15 cellular contexts compared by ENCODE assay signal in genomic region chr12:6327591-6328041, GRCh38. TPM values are rescaled to one million over a fixed set of nuclear protein-coding genes. Genes with fewer than 3 reads are reported as not detected.
DNase-seq lines count a peak whose midpoint lies in the region; ATAC-seq, FAIRE-seq and TF ChIP-seq lines count a peak whose summit lies in the region.
"Had no signal": no experiment of that assay in that cellular context is flagged by ENCODE, and none has a peak within 500 bp of the region (broad histone marks: within the 10 kb centered on the region; RNA-seq: fewer than 3 reads in every experiment).

No MANE protein-coding gene starts in this region.

- no peaks in the 10 kb centered on the region for H3K9me3 Mint-ChIP-seq in natural killer cell treated with Interleukin-12 subunit alpha and Interleukin-12 subunit beta and Interleukin-15 and Interleukin-18, amount 100 ng/mL, for 72 hours

- H3K9me3 ChIP-seq in K562 (replicated peaks; ENCODE audit: control insufficient read depth, insufficient read depth, low read depth, low read length) (no peaks in the 10 kb centered on the region), right lobe of liver (no peaks in the 10 kb centered on the region), skeletal muscle satellite cell (replicated peaks; ENCODE audit: low read length) (no peaks in the 10 kb centered on the region)
- H3K9me3 ChIP-seq: SJSA1 had no signal

- H3K27ac Mint-ChIP-seq in natural killer cell treated with Interleukin-12 subunit alpha and Interleukin-12 subunit beta and Interleukin-15 and Interleukin-18, amount 100 ng/mL, for 72 hours = no peak overlapping the region

- H3K36me3 Mint-ChIP-seq in natural killer cell treated with Interleukin-12 subunit alpha and Interleukin-12 subunit beta and Interleukin-15 and Interleukin-18, amount 100 ng/mL, for 72 hours = peaks cover 14% of the 10 kb centered on the region

- H3K27ac ChIP-seq in ACC112 (ENCODE audit: low read depth, low read length) (peak overlapping the region; percentile 39; the same call in 1 of the 2 replicates), K562 (ENCODE audit: extremely low read depth, low read depth, low read length) (no peak overlapping the region), right lobe of liver (no peak overlapping the region)
- H3K27ac ChIP-seq: SJSA1 had no signal

- H3K27me3 ChIP-seq in ACC112 (ENCODE audit: insufficient read depth, low read length) (no peaks in the 10 kb centered on the region), K562 (ENCODE audit: control insufficient read depth in 2 of 2, insufficient read depth in 2 of 2, low read length in 2 of 2) (no peaks in the 10 kb centered on the region), right lobe of liver (no peaks in the 10 kb centered on the region), skeletal muscle satellite cell (ENCODE audit: control insufficient read depth, insufficient read depth, low read length) (no peaks in the 10 kb centered on the region)
- H3K27me3 ChIP-seq: SJSA1 had no signal

- H3K4me3 ChIP-seq in ACC112 (ENCODE audit: low read depth, low read length) (no peak overlapping the region), K562 (no peak overlapping the region), right lobe of liver (no peak overlapping the region), skeletal muscle satellite cell (ENCODE audit: low read length) (no peak overlapping the region)
- H3K4me3 ChIP-seq: SJSA1 had no signal

- H2AFZ ChIP-seq in ACC112 (ENCODE audit: low read length, unreplicated experiment) (no peak overlapping the region), K562 (ENCODE audit: low read depth, low read length) (no peak overlapping the region)

- no peak for FAIRE-seq in K562 (lab: Jason Lieb, UNC)
- FAIRE-seq: D721Med had no signal

- 0 out of 2 replicates have a peak, but pooled peaks have one; percentile 4 for TF ChIP-seq POLR2A in K562 (conservative IDR thresholded peaks at IDR 0.05)
- peak; percentile 15 for TF ChIP-seq POLR2A in right lobe of liver (IDR thresholded peaks at IDR 0.05)

- CTCF ChIA-PET in K562 (lab: Yijun Ruan, JAX; ENCODE audit: low intra/inter-chr PET ratio) = interaction anchor here (1.9 kb wide), 1 partner anchor 138 kb away, joined by 9 read pairs; no protein-coding TSS in a partner anchor

- intact Hi-C loops in K562 (cut with micrococcal nuclease) (loop anchor here (5.0 to 10.0 kb wide), 2 partner anchors 95 to 207 kb away; partner anchors contain the start of gene GAPDH), right lobe of liver (cut with DNase I) (loop anchor here in 1 of 2 donors (10.0 kb wide), 1 partner anchor 127 kb away; the partner anchor contains the start of gene TAPBPL)

- H3K79me2 ChIP-seq in ACC112 (ENCODE audit: control insufficient read depth, insufficient read depth, low read length, unreplicated experiment) (peaks cover 25% of the 10 kb centered on the region), K562 (ENCODE audit: control insufficient read depth, insufficient read depth, low read length) (no peaks in the 10 kb centered on the region)

- peak; percentile 10 for ATAC-seq in K562
- no peak for ATAC-seq in right lobe of liver
- no peak for ATAC-seq in HG03521 (IDR thresholded peaks at IDR 0.05; ENCODE audit: unreplicated experiment)
- no peak for ATAC-seq in HG03025 (IDR thresholded peaks at IDR 0.05; ENCODE audit: low FRiP score, unreplicated experiment)
- ATAC-seq in natural killer cell treated with Interleukin-12 subunit alpha and Interleukin-12 subunit beta and Interleukin-15 and Interleukin-18, amount 100 ng/mL, for 72 hours = no peak

- no TSS peak for BruUV-seq in K562 (replicated peaks; lab: Mats Ljungman, UMichigan)

- no peak for DNase-seq in K562 (ENCODE audit: extremely low read depth in 1 of 4, low spot score in 3 of 4)
- peak in 1 of 3 donors; percentile 49 for DNase-seq in right lobe of liver
- no peak for DNase-seq in AML-193 (lab: John Stamatoyannopoulos, UW)
- no peak for DNase-seq in natural killer cell treated with Interleukin-12 subunit alpha and Interleukin-12 subunit beta and Interleukin-15 and Interleukin-18, amount 100 ng/mL, for 72 hours (ENCODE audit: low spot score)
- DNase-seq: activated CD4-positive, alpha-beta T cell treated with anti-CD3 and anti-CD28 coated beads, Interleukin-2, amount 50 U/mL, for 48 hours; NCI-H1436 treated with DMSO at 0.1 percent for 48 hours; NCI-H446; substantia nigra had no signal

- peaks cover 46 to 48% of the 10 kb centered on the region in 2 donors for H3K4me1 Mint-ChIP-seq in natural killer cell treated with Interleukin-12 subunit alpha and Interleukin-12 subunit beta and Interleukin-15 and Interleukin-18, amount 100 ng/mL, for 72 hours (ENCODE audit: low read depth in 2 of 2)

- peaks cover 40% of the 10 kb centered on the region for H3K36me3 ChIP-seq in ACC112 (ENCODE audit: insufficient read depth, low read length)
- H3K36me3 ChIP-seq in K562 (ENCODE audit: control insufficient read depth, insufficient read depth, low read length) = peaks cover 38% of the 10 kb centered on the region; the same call in 2 of the 3 replicates
- peaks cover 0 to 56% (median 42%) of the 10 kb centered on the region in 4 donors for H3K36me3 ChIP-seq in right lobe of liver
- H3K36me3 ChIP-seq in skeletal muscle satellite cell (ENCODE audit: insufficient read depth, low read length) = peaks cover 72% of the 10 kb centered on the region

- H3K4me1 ChIP-seq in ACC112 (ENCODE audit: control insufficient read depth, insufficient read depth, low read length, unreplicated experiment) (peaks cover 68% of the 10 kb centered on the region), K562 (replicated peaks in 1 of 2; ENCODE audit: control insufficient read depth in 2 of 2, insufficient read depth in 2 of 2, low read length in 2 of 2) (peaks cover 16 to 19% of the 10 kb centered on the region in 2 experiments; a peak in 4 of 5 replicates), right lobe of liver (peaks cover 3 to 46% (median 23%) of the 10 kb centered on the region in 4 donors), skeletal muscle satellite cell (ENCODE audit: control insufficient read depth, insufficient read depth, low read length) (peaks cover 53% of the 10 kb centered on the region)

- no peak for TF ChIP-seq RAD21 in K562 (CRISPR knock-in tag; conservative IDR thresholded peaks at IDR 0.05 in 1 of 2, IDR thresholded peaks at IDR 0.05 in 1 of 2)

- no peaks in the 10 kb centered on the region for H3K27me3 Mint-ChIP-seq in natural killer cell treated with Interleukin-12 subunit alpha and Interleukin-12 subunit beta and Interleukin-15 and Interleukin-18, amount 100 ng/mL, for 72 hours

- no peaks in the 10 kb centered on the region for H4K20me1 ChIP-seq in K562 (replicated peaks; ENCODE audit: control insufficient read depth, insufficient read depth, low read length)

- no peak overlapping the region for H3K4me3 Mint-ChIP-seq in natural killer cell treated with Interleukin-12 subunit alpha and Interleukin-12 subunit beta and Interleukin-15 and Interleukin-18, amount 100 ng/mL, for 72 hours

- 89% methylated on average over 14 of the region's 16 CpGs for WGBS in K562 (ENCODE audit: insufficient coverage, low coverage, missing lambda C conversion rate)
- WGBS in right lobe of liver (ENCODE audit: insufficient coverage, low coverage, low lambda C conversion rate, missing lambda C conversion rate) = 52% methylated on average over 6 of the region's 16 CpGs

- no peaks in the 10 kb centered on the region for H3K9me1 ChIP-seq in K562 (ENCODE audit: control insufficient read depth, insufficient read depth, low read length)

- no peak for TF ChIP-seq EP300 in K562 (IDR thresholded peaks at IDR 0.05; ENCODE audit: low read length)

- H3K4me2 ChIP-seq in K562 (ENCODE audit: insufficient read depth, low read length) (no peak overlapping the region), skeletal muscle satellite cell (ENCODE audit: low read length) (no peak overlapping the region)

- in situ Hi-C loops in K562 (cut with MboI) = no loop called here

- H3K9ac ChIP-seq in K562 (ENCODE audit: insufficient read depth in 1 of 2, low read depth in 2 of 2, low read length in 2 of 2) = no peak overlapping the region
- peak overlapping the region; percentile 1 for H3K9ac ChIP-seq in skeletal muscle satellite cell (ENCODE audit: low read depth, low read length)

- TF ChIP-seq CTCF in K562 (IDR thresholded peaks at IDR 0.05 in 2 of 3, conservative IDR thresholded peaks at IDR 0.05 in 1 of 3; ENCODE audit: insufficient read depth in 2 of 3, low read depth in 1 of 3, low read length in 3 of 3) (no peak), right lobe of liver (IDR thresholded peaks at IDR 0.05) (no peak)

- POLR2A ChIA-PET in K562 (lab: Yijun Ruan, JAX) = interaction anchor here (0.9 to 3.3 kb wide), 3 partner anchors 10 to 46 kb away, joined by 3 to 38 read pairs (median 3); no protein-coding TSS in a partner anchor

RNA-seq across cellular contexts. Expression of gene TNFRSF1A, which starts 14.3 kb away (rescaled TPM):
- total RNA-seq in K562 (2011; cell fraction: chromatin; rRNA removed; ENCODE audit: low replicate concordance) = 73.3 and 150 TPM in 2 replicates
- total RNA-seq in K562 (2011; cell fraction: nucleolus; rRNA removed) = 101 and 137 TPM in 2 replicates
- total RNA-seq in K562 (2011; cell fraction: nucleoplasm; rRNA removed) = 118 and 145 TPM in 2 replicates
- 34.6 and 43.5 TPM in 2 replicates for total RNA-seq in K562 (2014; rRNA removed)
- total RNA-seq in K562 (2014; rRNA removed; fragmentation: Illumina TruSeq; extraction: Trizol) = 18.3 and 22.0 TPM in 2 replicates
- 31.1 and 33.0 TPM in 2 replicates for total RNA-seq in K562 (2015; rRNA removed; fragmentation: Illumina TruSeq; extraction: Trizol)
- total RNA-seq in K562 (2021) = 29.8 and 37.7 TPM in 2 replicates
- polyA plus RNA-seq in K562 (2011; rRNA removed) = 27.2 and 30.0 TPM in 2 replicates
- polyA plus RNA-seq in K562 (2011; cell fraction: cytosol; rRNA removed) = 26.1 and 32.9 TPM in 2 replicates
- 38.9 and 53.1 TPM in 2 replicates for polyA plus RNA-seq in K562 (2011; cell fraction: nucleus; rRNA removed)
- 28.5 and 42.0 TPM in 2 replicates for polyA plus RNA-seq in K562 (2012)
- 38.2 and 57.7 TPM in 2 replicates for polyA plus RNA-seq in K562 (2014; fragmentation: Illumina TruSeq; extraction: Trizol)
- polyA plus RNA-seq in K562 (2014; fragmentation: Nextera tagmentation; extraction: Ambion mirVana) = under 1 TPM; 0.76 to 0.89 TPM
- polyA plus RNA-seq in K562 (2014; rRNA removed) = 22.0 and 22.5 TPM in 2 replicates
- 31.2 and 34.3 TPM in 2 replicates for polyA minus RNA-seq in K562 (2011; rRNA and poly(A)+ RNA removed)
- 42.9 and 43.0 TPM in 2 replicates for polyA minus RNA-seq in K562 (2011; cell fraction: cytosol; rRNA and poly(A)+ RNA removed)
- polyA minus RNA-seq in K562 (2011; cell fraction: nucleus; rRNA and poly(A)+ RNA removed) = 33.1 and 33.2 TPM in 2 replicates
- total RNA-seq in right lobe of liver = 100 to 1,000 TPM in 4 of 6 experiments, 10 to 100 TPM in 2; 70.6 to 199 (median 117) TPM
- 173 and 205 TPM in 2 replicates for total RNA-seq in skeletal muscle satellite cell (2012; rRNA removed)
- 100 to 1,000 TPM in 1 of 2 donors, 10 to 100 TPM in 1; 83.2 to 102 TPM for total RNA-seq in natural killer cell treated with Interleukin-12 subunit alpha and Interleukin-12 subunit beta and Interleukin-15 and Interleukin-18, amount 100 ng/mL, for 72 hours

RNA-seq across cellular contexts. Expression of gene PLEKHG6, which starts 17.1 kb away (rescaled TPM):
- total RNA-seq in K562 (2011; cell fraction: chromatin; rRNA removed; ENCODE audit: low replicate concordance) = 1.9 TPM in 1 of 2 replicates, not detected in the other
- 0.50 and 0.92 TPM in 2 replicates for total RNA-seq in K562 (2011; cell fraction: nucleolus; rRNA removed)
- 0.15 and 0.29 TPM in 2 replicates for total RNA-seq in K562 (2011; cell fraction: nucleoplasm; rRNA removed)
- 0.33 and 0.41 TPM in 2 replicates for total RNA-seq in K562 (2014; rRNA removed)
- total RNA-seq in K562 (2014; rRNA removed; fragmentation: Illumina TruSeq; extraction: Trizol) = 0.19 and 0.29 TPM in 2 replicates
- total RNA-seq in K562 (2015; rRNA removed; fragmentation: Illumina TruSeq; extraction: Trizol) = not detected in 2 replicates
- total RNA-seq in K562 (2021) = 0.86 and 1.2 TPM in 2 replicates
- polyA plus RNA-seq in K562 (2011; rRNA removed) = 0.28 and 0.38 TPM in 2 replicates
- polyA plus RNA-seq in K562 (2011; cell fraction: cytosol; rRNA removed) = 1.0 and 5.3 TPM in 2 replicates
- polyA plus RNA-seq in K562 (2011; cell fraction: nucleus; rRNA removed) = 0.24 and 0.26 TPM in 2 replicates
- 0.35 and 0.84 TPM in 2 replicates for polyA plus RNA-seq in K562 (2012)
- 0.18 and 0.42 TPM in 2 replicates for polyA plus RNA-seq in K562 (2014; fragmentation: Illumina TruSeq; extraction: Trizol)
- not detected for polyA plus RNA-seq in K562 (2014; fragmentation: Nextera tagmentation; extraction: Ambion mirVana)
- polyA plus RNA-seq in K562 (2014; rRNA removed) = 0.22 and 0.54 TPM in 2 replicates
- polyA minus RNA-seq in K562 (2011; rRNA and poly(A)+ RNA removed) = 0.09 and 0.18 TPM in 2 replicates
- not detected in 2 replicates for polyA minus RNA-seq in K562 (2011; cell fraction: cytosol; rRNA and poly(A)+ RNA removed)
- polyA minus RNA-seq in K562 (2011; cell fraction: nucleus; rRNA and poly(A)+ RNA removed) = 0.33 and 0.81 TPM in 2 replicates
- 1 to 10 TPM; 2.3 to 5.5 (median 3.3) TPM for total RNA-seq in right lobe of liver
- not detected in 2 replicates for total RNA-seq in skeletal muscle satellite cell (2012; rRNA removed)
- not detected for total RNA-seq in natural killer cell treated with Interleukin-12 subunit alpha and Interleukin-12 subunit beta and Interleukin-15 and Interleukin-18, amount 100 ng/mL, for 72 hours
- polyA plus RNA-seq: neural cell had no signal

RNA-seq across cellular contexts. Expression of gene SCNN1A, which starts 47.7 kb away (rescaled TPM):
- total RNA-seq in K562 (2011; cell fraction: chromatin; rRNA removed; ENCODE audit: low replicate concordance) = 0.23 and 0.32 TPM in 2 replicates
- not detected in 2 replicates for total RNA-seq in K562 (2011; cell fraction: nucleolus; rRNA removed)
- not detected in 2 replicates for total RNA-seq in K562 (2011; cell fraction: nucleoplasm; rRNA removed)
- total RNA-seq in K562 (2014; rRNA removed) (not detected in 2 replicates), K562 (2014; rRNA removed; fragmentation: Illumina TruSeq; extraction: Trizol) (not detected in 2 replicates), K562 (2015; rRNA removed; fragmentation: Illumina TruSeq; extraction: Trizol) (not detected in 2 replicates), K562 (2021) (0.34 and 0.49 TPM in 2 replicates), right lobe of liver (1 to 10 TPM; 2.1 to 9.5 (median 6.0) TPM)
- polyA plus RNA-seq in K562 (2011; rRNA removed) (0.12 and 0.31 TPM in 2 replicates), K562 (2014; fragmentation: Illumina TruSeq; extraction: Trizol) (0.33 TPM in 1 of 2 replicates, not detected in the other), K562 (2014; fragmentation: Nextera tagmentation; extraction: Ambion mirVana) (under 1 TPM in 1 of 2 experiments, not detected in 1; 0.15 TPM), K562 (2014; rRNA removed) (not detected in 2 replicates)
- polyA plus RNA-seq in K562 (2011; cell fraction: cytosol; rRNA removed) = 0.06 and 0.16 TPM in 2 replicates
- 0.18 and 0.58 TPM in 2 replicates for polyA plus RNA-seq in K562 (2011; cell fraction: nucleus; rRNA removed)
- polyA plus RNA-seq in K562 (2012) = 0.14 TPM in 1 of 2 replicates, not detected in the other
- 0.60 TPM in 1 of 2 replicates, not detected in the other for polyA minus RNA-seq in K562 (2011; rRNA and poly(A)+ RNA removed)
- not detected in 2 replicates for polyA minus RNA-seq in K562 (2011; cell fraction: cytosol; rRNA and poly(A)+ RNA removed)
- polyA minus RNA-seq in K562 (2011; cell fraction: nucleus; rRNA and poly(A)+ RNA removed) = not detected in 2 replicates
- 0.87 and 1.3 TPM in 2 replicates for total RNA-seq in skeletal muscle satellite cell (2012; rRNA removed)
- total RNA-seq in natural killer cell treated with Interleukin-12 subunit alpha and Interleukin-12 subunit beta and Interleukin-15 and Interleukin-18, amount 100 ng/mL, for 72 hours = not detected
- polyA plus RNA-seq: neural cell had no signal

RNA-seq across cellular contexts. Expression of gene LTBR, which starts 56.3 kb away (rescaled TPM):
- total RNA-seq in K562 (2011; cell fraction: chromatin; rRNA removed; ENCODE audit: low replicate concordance) = 66.4 and 105 TPM in 2 replicates
- 71.7 and 95.4 TPM in 2 replicates for total RNA-seq in K562 (2011; cell fraction: nucleolus; rRNA removed)
- total RNA-seq in K562 (2011; cell fraction: nucleoplasm; rRNA removed) = 76.0 and 142 TPM in 2 replicates
- total RNA-seq in K562 (2014; rRNA removed) = 43.2 and 68.2 TPM in 2 replicates
- total RNA-seq in K562 (2014; rRNA removed; fragmentation: Illumina TruSeq; extraction: Trizol) = 16.5 and 20.4 TPM in 2 replicates
- total RNA-seq in K562 (2015; rRNA removed; fragmentation: Illumina TruSeq; extraction: Trizol) = 31.9 and 35.3 TPM in 2 replicates
- total RNA-seq in K562 (2021) = 65.0 and 67.2 TPM in 2 replicates
- polyA plus RNA-seq in K562 (2011; rRNA removed) = 15.4 and 28.2 TPM in 2 replicates
- 23.6 and 45.6 TPM in 2 replicates for polyA plus RNA-seq in K562 (2011; cell fraction: cytosol; rRNA removed)
- 43.1 and 75.7 TPM in 2 replicates for polyA plus RNA-seq in K562 (2011; cell fraction: nucleus; rRNA removed)
- polyA plus RNA-seq in K562 (2012) = 42.3 and 70.3 TPM in 2 replicates
- 61.8 and 69.0 TPM in 2 replicates for polyA plus RNA-seq in K562 (2014; fragmentation: Illumina TruSeq; extraction: Trizol)
- 1 to 10 TPM in 1 of 2 experiments, under 1 TPM in 1; 0.96 to 1.7 TPM for polyA plus RNA-seq in K562 (2014; fragmentation: Nextera tagmentation; extraction: Ambion mirVana)
- 46.6 and 54.1 TPM in 2 replicates for polyA plus RNA-seq in K562 (2014; rRNA removed)
- 9.9 and 11.4 TPM in 2 replicates for polyA minus RNA-seq in K562 (2011; rRNA and poly(A)+ RNA removed)
- polyA minus RNA-seq in K562 (2011; cell fraction: cytosol; rRNA and poly(A)+ RNA removed) = 17.1 and 33.1 TPM in 2 replicates
- 18.0 and 21.8 TPM in 2 replicates for polyA minus RNA-seq in K562 (2011; cell fraction: nucleus; rRNA and poly(A)+ RNA removed)
- total RNA-seq in right lobe of liver = 100 to 1,000 TPM in 3 of 6 experiments, 10 to 100 TPM in 3; 83.8 to 235 (median 103) TPM
- 75.8 and 97.8 TPM in 2 replicates for total RNA-seq in skeletal muscle satellite cell (2012; rRNA removed)
- total RNA-seq in natural killer cell treated with Interleukin-12 subunit alpha and Interleukin-12 subunit beta and Interleukin-15 and Interleukin-18, amount 100 ng/mL, for 72 hours = 1 to 10 TPM; 2.3 to 3.9 TPM
- polyA plus RNA-seq: neural cell had no signal
